Comparison of ENCODE assay signal across 31 cellular contexts in genomic region chr9:90074319-90074962, GRCh38.
"Had no signal": no experiment of that assay in that cellular context is flagged by ENCODE, and none has a peak within 500 bp of the region (broad histone marks: within the 10 kb centered on the region; RNA-seq: fewer than 3 reads in every experiment).

No MANE protein-coding gene starts in this region.

- DNase-seq: activated CD4-positive, alpha-beta T cell treated with anti-CD3 and anti-CD28 coated beads for 1 hour; activated CD4-positive, alpha-beta T cell treated with anti-CD3 and anti-CD28 coated beads for 48 hours; activated CD4-positive, alpha-beta T cell treated with anti-CD3 and anti-CD28 coated beads, Interleukin-2, amount 50 U/mL, for 48 hours; activated CD4-positive, CD25-positive, alpha-beta regulatory T cell; activated CD8-positive, alpha-beta T cell treated with anti-CD3 and anti-CD28 coated beads, Interleukin-2, amount 10 ng/mL, durations not matched to agents 7 days and 5 days; activated gamma-delta T cell; activated naive CD4-positive, alpha-beta T cell treated with Interleukin-2 at 50 U/mL for 16 hours; activated naive CD8-positive, alpha-beta T cell treated with anti-CD3 and anti-CD28 coated beads, Interleukin-2, amount 10 ng/mL, durations not matched to agents 7 days and 5 days; activated T-cell treated with anti-CD3 and anti-CD28 coated beads, Interleukin-2, amount 50 U/mL, for 48 hours; amygdala; Kasumi-1; KG1; MG63; NCI-H1048; NCI-H1105 treated with DMSO at 0.1 percent for 48 hours; NCI-H1436; NCI-H1694; NCI-H1930; NCI-H2081 treated with DMSO at 0.1 percent for 48 hours; NCI-H2171; NCI-H226; NCI-H524 treated with DMSO at 0.1 percent for 48 hours; SHP77; T1000 had no signal

- H3K36me3 Mint-ChIP-seq: activated naive CD4-positive, alpha-beta T cell treated with anti-CD3 and anti-CD28 coated beads, Interleukin-2, amount 50 U/mL, for 24 hours; activated naive CD8-positive, alpha-beta T cell treated with anti-CD3 and anti-CD28 coated beads, Interleukin-2, amount 10 ng/mL, durations not matched to agents 7 days and 5 days had no signal

- H3K4me1 ChIP-seq: ascending aorta, breast epithelium, SJCRH30 had no signal

- H3K36me3 ChIP-seq: ascending aorta, breast epithelium, MG63, SJCRH30, WERI-Rb-1 had no signal

- H3K4me3 ChIP-seq: ascending aorta, breast epithelium, MG63, SJCRH30, SK-N-MC had no signal

- H3K4me3 Mint-ChIP-seq: activated CD8-positive, alpha-beta T cell treated with anti-CD3 and anti-CD28 coated beads, Interleukin-2, amount 10 ng/mL, durations not matched to agents 7 days and 5 days; activated naive CD4-positive, alpha-beta T cell treated with anti-CD3 and anti-CD28 coated beads, Interleukin-2, amount 50 U/mL, for 24 hours; activated naive CD8-positive, alpha-beta T cell treated with anti-CD3 and anti-CD28 coated beads, Interleukin-2, amount 10 ng/mL, durations not matched to agents 7 days and 5 days had no signal

- H3K9me3 ChIP-seq: ascending aorta, breast epithelium, MG63, SJCRH30 had no signal

- H3K27me3 ChIP-seq: ascending aorta, breast epithelium, MG63, SJCRH30 had no signal

- H3K27ac ChIP-seq: ascending aorta, breast epithelium, SJCRH30, SK-N-MC, WERI-Rb-1 had no signal

- H3K9me3 Mint-ChIP-seq: activated naive CD4-positive, alpha-beta T cell treated with anti-CD3 and anti-CD28 coated beads, Interleukin-2, amount 50 U/mL, for 24 hours; activated naive CD8-positive, alpha-beta T cell treated with anti-CD3 and anti-CD28 coated beads, Interleukin-2, amount 10 ng/mL, durations not matched to agents 7 days and 5 days; activated T-helper 2 cell treated with anti-CD3 and anti-CD28 coated beads, Interferon-gamma antibody, Interleukin-2, Interleukin-4, amounts not matched to agents 10 μg/mL and 5 μg/mL and 100 μg/mL, durations not matched to agents 14 hours and 24 hours and 36 hours had no signal

- H3K27ac Mint-ChIP-seq: activated CD8-positive, alpha-beta T cell treated with anti-CD3 and anti-CD28 coated beads, Interleukin-2, amount 10 ng/mL, durations not matched to agents 7 days and 5 days; activated naive CD4-positive, alpha-beta T cell treated with anti-CD3 and anti-CD28 coated beads, Interleukin-2, amount 50 U/mL, for 24 hours; activated naive CD8-positive, alpha-beta T cell treated with anti-CD3 and anti-CD28 coated beads, Interleukin-2, amount 10 ng/mL, durations not matched to agents 7 days and 5 days; activated T-helper 2 cell treated with anti-CD3 and anti-CD28 coated beads, Interferon-gamma antibody, Interleukin-2, Interleukin-4, amounts not matched to agents 10 μg/mL and 5 μg/mL and 100 μg/mL, durations not matched to agents 14 hours and 24 hours and 36 hours had no signal
